In the genomic region with DNA sequence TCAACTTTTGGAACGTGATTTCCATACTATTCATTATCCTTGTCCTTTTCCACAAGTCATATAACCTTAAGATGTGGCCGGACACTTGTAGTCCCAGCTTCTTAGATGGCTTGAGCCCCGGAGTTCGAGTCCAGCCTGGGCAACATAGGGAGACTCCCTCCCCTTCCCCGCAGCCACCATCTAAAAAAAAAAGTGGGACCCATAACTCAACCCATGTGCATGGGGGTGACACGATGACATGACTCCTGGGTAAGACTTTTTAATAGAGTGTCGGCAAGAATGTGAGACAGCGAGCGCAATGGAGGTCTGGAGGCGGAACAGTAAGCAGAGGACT, we compare ENCODE assay signal across 8 cellular contexts. TPM values are rescaled to one million over a fixed set of nuclear protein-coding genes. Genes with fewer than 3 reads are reported as not detected.
DNase-seq lines count a peak whose midpoint lies in the region; ATAC-seq, FAIRE-seq and TF ChIP-seq lines count a peak whose summit lies in the region.

No MANE protein-coding gene starts in this region.

- H3K27ac ChIP-seq in HUES64 (ENCODE audit: low read depth, low read length): peak overlapping the region; percentile 89
- H3K27ac ChIP-seq in astrocyte (ENCODE audit: low read depth, low read length): peak overlapping the region; percentile 95
- peak overlapping the region; percentile 90 for H3K27ac ChIP-seq in substantia nigra (ENCODE audit: low read depth, low read length, poor library complexity, severe bottlenecking)

- H3K36me3 Mint-ChIP-seq in astrocyte (ENCODE audit: low read depth, unreplicated experiment): no peaks in the 10 kb centered on the region

- H3K4me1 Mint-ChIP-seq in astrocyte (ENCODE audit: low read depth, unreplicated experiment): peaks cover 2% of the 10 kb centered on the region

- peak overlapping the region; percentile 98 for H3K4me3 Mint-ChIP-seq in astrocyte (ENCODE audit: unreplicated experiment)

- H4K20me1 ChIP-seq in astrocyte (ENCODE audit: insufficient read depth, low read length): no peaks in the 10 kb centered on the region

- peak; percentile 52 for FAIRE-seq in astrocyte (lab: Jason Lieb, UNC)

- H3K9me3 ChIP-seq in BE2C: no peaks in the 10 kb centered on the region
- no peaks in the 10 kb centered on the region for H3K9me3 ChIP-seq in HUES64 (ENCODE audit: insufficient read depth, low read depth, low read length)
- no peaks in the 10 kb centered on the region for H3K9me3 ChIP-seq in astrocyte (ENCODE audit: insufficient read depth, low read depth, low read length)

- H3K9me3 Mint-ChIP-seq in astrocyte (ENCODE audit: unreplicated experiment): no peaks in the 10 kb centered on the region

- H3K4me1 ChIP-seq in BE2C (no peaks in the 10 kb centered on the region), HUES64 (ENCODE audit: insufficient read depth, low read length) (peaks cover 2% of the 10 kb centered on the region; the same call in 1 of the 2 replicates), astrocyte (ENCODE audit: insufficient read depth, low read length) (peaks cover 4% of the 10 kb centered on the region)

- peak overlapping the region; percentile 99 for H3K4me3 ChIP-seq in BE2C (ENCODE audit: low read depth, low read length)
- H3K4me3 ChIP-seq in HUES64 (ENCODE audit: low read length): peak overlapping the region; percentile 88
- H3K4me3 ChIP-seq in astrocyte (ENCODE audit: insufficient read depth, low read depth, low read length): peak overlapping the region; percentile 91
- H3K4me3 ChIP-seq in kidney epithelial cell (ENCODE audit: low read depth, low read length): peak overlapping the region; percentile 65

- ATAC-seq in GM21619 (IDR thresholded peaks at IDR 0.05; ENCODE audit: unreplicated experiment) (no peak), HG02678 (IDR thresholded peaks at IDR 0.05; ENCODE audit: unreplicated experiment) (no peak)

- H3K27ac Mint-ChIP-seq in astrocyte (ENCODE audit: unreplicated experiment): peak overlapping the region; percentile 94

- DNase-seq in BE2C: peak; percentile 28
- DNase-seq in astrocyte (ENCODE audit: low read depth): no peak
- no peak for DNase-seq in kidney epithelial cell (ENCODE audit: low read depth)
- DNase-seq in substantia nigra (lab: John Stamatoyannopoulos, UW): no peak
- DNase-seq in NCI-H1092 (lab: John Stamatoyannopoulos, UW): no peak

- H3K9ac ChIP-seq in HUES64 (ENCODE audit: low read depth, low read length): peak overlapping the region; percentile 81
- H3K9ac ChIP-seq in astrocyte (ENCODE audit: low read length): peak overlapping the region; percentile 92

- peaks cover 4% of the 10 kb centered on the region for H3K36me3 ChIP-seq in BE2C
- peaks cover 48% of the 10 kb centered on the region for H3K36me3 ChIP-seq in HUES64 (ENCODE audit: insufficient read depth, low read length)
- peaks cover 10% of the 10 kb centered on the region for H3K36me3 ChIP-seq in astrocyte (ENCODE audit: insufficient read depth, low read length)
- no peaks in the 10 kb centered on the region for H3K36me3 ChIP-seq in kidney epithelial cell (ENCODE audit: control insufficient read depth, insufficient read depth, low read length)

- H3K27me3 ChIP-seq in BE2C: no peaks in the 10 kb centered on the region
- H3K27me3 ChIP-seq in HUES64 (ENCODE audit: insufficient read depth, low read length): no peaks in the 10 kb centered on the region
- H3K27me3 ChIP-seq in astrocyte (ENCODE audit: insufficient read depth, low read length): no peaks in the 10 kb centered on the region
- H3K27me3 ChIP-seq in kidney epithelial cell (ENCODE audit: control insufficient read depth, insufficient read depth, low read length): no peaks in the 10 kb centered on the region

- no peaks in the 10 kb centered on the region for H3K27me3 Mint-ChIP-seq in astrocyte (ENCODE audit: low read depth, unreplicated experiment)

- WGBS in HUES64: 20% methylated on average over 10 of the region's 10 CpGs

- TF ChIP-seq CTCF in BE2C (IDR thresholded peaks at IDR 0.05; ENCODE audit: low read depth, low read length) (no peak), astrocyte (IDR thresholded peaks at IDR 0.05; ENCODE audit: insufficient read depth, low read depth, low read length) (no peak), kidney epithelial cell (IDR thresholded peaks at IDR 0.05; ENCODE audit: insufficient read depth, low read length, poor library complexity, severe bottlenecking) (no peak)

- H2AFZ ChIP-seq in astrocyte (ENCODE audit: low read depth, low read length): peak overlapping the region; percentile 88

- H3K4me2 ChIP-seq in astrocyte (ENCODE audit: low read length): peak overlapping the region; percentile 90

- peaks cover 24% of the 10 kb centered on the region for H3K79me2 ChIP-seq in astrocyte (ENCODE audit: insufficient read depth, low read length)

RNA-seq across cellular contexts. Expression of a gene that starts 25.7 kb away (rescaled TPM):
- polyA plus RNA-seq in BE2C (2012; ENCODE audit: insufficient read depth, insufficient read length, low read depth): 49.0 TPM
- polyA plus RNA-seq in HUES64 (2013, experiment 1 of 2): 28.0 TPM
- 30.1 TPM for polyA plus RNA-seq in HUES64 (2013, experiment 2 of 2)
- total RNA-seq in astrocyte: 63.5 and 73.5 TPM in 2 replicates
- total RNA-seq in kidney epithelial cell: 34.6 and 39.6 TPM in 2 replicates

RNA-seq across cellular contexts. Expression of a gene that starts 53.8 kb away (rescaled TPM):
- polyA plus RNA-seq in BE2C (2012; ENCODE audit: insufficient read depth, insufficient read length, low read depth): 3.5 TPM
- polyA plus RNA-seq in HUES64 (2013, experiment 1 of 2): 11.5 TPM
- 10.8 TPM for polyA plus RNA-seq in HUES64 (2013, experiment 2 of 2)
- 6.6 and 7.5 TPM in 2 replicates for total RNA-seq in astrocyte
- 11.3 and 15.3 TPM in 2 replicates for total RNA-seq in kidney epithelial cell
